Comparison of ENCODE assay signal across 8 cellular contexts in the genomic region with DNA sequence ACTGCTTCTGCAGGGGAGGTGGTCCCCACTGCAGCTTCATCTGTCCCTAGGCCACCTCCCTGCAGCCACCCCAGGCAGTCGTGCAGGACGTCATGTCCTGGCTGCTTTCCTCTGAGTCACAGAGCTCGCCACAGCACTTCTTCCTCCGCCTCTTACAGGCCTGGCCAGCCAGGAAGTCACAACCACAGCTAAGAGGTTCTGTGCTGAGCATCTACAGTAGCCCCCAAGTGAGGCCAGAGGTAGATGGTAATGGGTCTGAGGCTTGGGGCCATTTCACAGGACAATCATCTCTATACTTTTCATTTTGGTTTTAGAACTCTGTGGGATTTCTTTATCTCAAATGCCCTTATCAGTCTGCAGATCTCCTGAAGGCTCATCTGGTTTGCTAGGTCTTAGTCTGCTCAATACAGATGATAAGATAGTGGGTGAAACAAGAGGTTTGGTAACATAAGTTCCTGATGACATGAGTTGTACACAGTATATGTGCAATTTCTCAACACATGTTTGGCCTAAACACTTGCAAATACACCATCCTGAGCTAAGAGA.
A peak's percentile ranks its signal among the peaks of the same experiment; 100 is the strongest.
DNase-seq lines count a peak whose midpoint lies in the region; ATAC-seq, FAIRE-seq and TF ChIP-seq lines count a peak whose summit lies in the region.

No MANE protein-coding gene starts in this region.

- peak overlapping the region; percentile 16 for H2AFZ ChIP-seq in fibroblast of lung (ENCODE audit: low read length)
- peak overlapping the region; percentile 92 for H2AFZ ChIP-seq in parathyroid adenoma

- H3K9me3 ChIP-seq in fibroblast of lung (ENCODE audit: control insufficient read depth, insufficient read depth, low read depth, low read length) (no peaks in the 10 kb centered on the region), parathyroid adenoma (ENCODE audit: control insufficient read depth, low read length) (no peaks in the 10 kb centered on the region)

- H3K4me3 ChIP-seq in fibroblast of lung (replicated peaks in 1 of 4; ENCODE audit: control extremely low read depth in 1 of 4, insufficient read depth in 1 of 4, low read depth in 3 of 4, low read length in 4 of 4) (no peak overlapping the region), parathyroid adenoma (ENCODE audit: low read depth, low read length) (no peak overlapping the region)

- H3K9ac ChIP-seq in fibroblast of lung (ENCODE audit: insufficient read depth, low read length) (peak overlapping the region; percentile 10), parathyroid adenoma (no peak overlapping the region)

- peak; percentile 58 for ATAC-seq in HG02870 (IDR thresholded peaks at IDR 0.05; ENCODE audit: unreplicated experiment)

- peak; percentile 61 for FAIRE-seq in urothelium cell line (lab: Jason Lieb, UNC)

- H3K4me1 ChIP-seq in fibroblast of lung (ENCODE audit: control insufficient read depth, extremely low read depth, insufficient read depth, low read length) (peaks cover 34% of the 10 kb centered on the region), parathyroid adenoma (peaks cover 21% of the 10 kb centered on the region)

- TF ChIP-seq POLR2A in GM18526 (IDR thresholded peaks at IDR 0.05; ENCODE audit: extremely low read depth, insufficient read length): peak; percentile 66

- H4K20me1 ChIP-seq in fibroblast of lung (ENCODE audit: control insufficient read depth, extremely low read depth, insufficient read depth, low read length): no peaks in the 10 kb centered on the region

- H3K27ac ChIP-seq in fibroblast of lung (ENCODE audit: insufficient read depth, low read length): peak overlapping the region; percentile 97
- H3K27ac ChIP-seq in parathyroid adenoma: peak overlapping the region; percentile 67

- no peak for TF ChIP-seq CTCF in fibroblast of lung (conservative IDR thresholded peaks at IDR 0.05 in 1 of 2, IDR thresholded peaks at IDR 0.05 in 1 of 2; ENCODE audit: low read depth in 1 of 2, low read length in 2 of 2)
- TF ChIP-seq CTCF in parathyroid adenoma (IDR thresholded peaks at IDR 0.05): no peak

- no peaks in the 10 kb centered on the region for H3K36me3 ChIP-seq in fibroblast of lung (ENCODE audit: control insufficient read depth, insufficient read depth, low read length)
- no peaks in the 10 kb centered on the region for H3K36me3 ChIP-seq in parathyroid adenoma (ENCODE audit: control insufficient read depth, insufficient read depth, low read length)

- H3K27me3 ChIP-seq in fibroblast of lung (ENCODE audit: control insufficient read depth, insufficient read depth, low read length): no peaks in the 10 kb centered on the region
- H3K27me3 ChIP-seq in parathyroid adenoma (ENCODE audit: control insufficient read depth, insufficient read depth, low read length): no peaks in the 10 kb centered on the region

- no peaks in the 10 kb centered on the region for H3K79me2 ChIP-seq in fibroblast of lung (ENCODE audit: control insufficient read depth, insufficient read depth, low read length)
- no peaks in the 10 kb centered on the region for H3K79me2 ChIP-seq in parathyroid adenoma

- DNase-seq in OCI-M1 (lab: John Stamatoyannopoulos, UW) (peak; percentile 59), activated T-cell treated with anti-CD3 and anti-CD28 coated beads for 48 hours (ENCODE audit: low read depth) (peak; percentile 74), fibroblast of lung (ENCODE audit: low read depth in 2 of 2) (peak; percentile 69 to 92), urothelium cell line (ENCODE audit: low spot score) (peak; percentile 94), DMS153 treated with DMSO at 0.1 percent for 48 hours (lab: John Stamatoyannopoulos, UW; ENCODE audit: unreplicated experiment) (no peak)

- H3K4me2 ChIP-seq in fibroblast of lung (ENCODE audit: extremely low read depth, insufficient read depth, low read length) (peak overlapping the region; percentile 46), parathyroid adenoma (ENCODE audit: low read length) (peak overlapping the region; percentile 51)
